1 cellular context compared by ENCODE assay signal in the genomic region with DNA sequence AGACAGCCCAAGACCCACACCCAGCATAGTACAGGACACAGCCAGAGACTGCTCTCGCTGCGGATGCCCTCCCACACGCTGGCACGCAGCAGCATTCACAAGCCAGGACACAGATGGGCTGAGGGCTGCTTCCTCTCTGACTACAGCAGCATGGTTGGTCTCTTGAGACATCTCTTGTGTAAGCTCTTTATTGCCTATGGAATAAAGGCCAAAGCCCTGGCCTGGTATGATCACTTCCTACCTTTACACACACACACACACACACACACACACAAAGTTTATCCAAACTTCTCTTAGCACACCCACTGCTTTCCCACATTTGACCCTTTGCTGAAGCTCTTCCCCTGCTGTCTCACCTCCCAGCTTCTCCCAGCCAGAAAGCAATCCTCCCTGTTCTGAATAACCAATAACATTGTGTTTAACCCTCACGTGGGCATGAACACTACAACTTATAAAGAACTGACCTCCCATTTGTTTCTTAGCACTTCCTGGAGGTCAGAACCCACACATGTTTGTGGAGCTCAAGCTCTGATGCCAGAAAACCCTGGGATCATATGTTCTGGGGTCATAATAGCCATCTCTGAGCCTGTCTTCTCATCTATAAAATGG.
A peak's percentile ranks its signal among the peaks of the same experiment; 100 is the strongest.
TF ChIP-seq lines count a peak whose summit lies in the region.

No MANE protein-coding gene starts in this region.

TF ChIP-seq in K562, 482 proteins besides CTCF, POLR2A, EP300 and RAD21 (continued from another document and continues in another):
- TF ChIP-seq, protein P1, sequence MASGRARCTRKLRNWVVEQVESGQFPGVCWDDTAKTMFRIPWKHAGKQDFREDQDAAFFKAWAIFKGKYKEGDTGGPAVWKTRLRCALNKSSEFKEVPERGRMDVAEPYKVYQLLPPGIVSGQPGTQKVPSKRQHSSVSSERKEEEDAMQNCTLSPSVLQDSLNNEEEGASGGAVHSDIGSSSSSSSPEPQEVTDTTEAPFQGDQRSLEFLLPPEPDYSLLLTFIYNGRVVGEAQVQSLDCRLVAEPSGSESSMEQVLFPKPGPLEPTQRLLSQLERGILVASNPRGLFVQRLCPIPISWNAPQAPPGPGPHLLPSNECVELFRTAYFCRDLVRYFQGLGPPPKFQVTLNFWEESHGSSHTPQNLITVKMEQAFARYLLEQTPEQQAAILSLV (tag; IDR thresholded peaks at IDR 0.05), result no peak
- TF ChIP-seq, protein P2, sequence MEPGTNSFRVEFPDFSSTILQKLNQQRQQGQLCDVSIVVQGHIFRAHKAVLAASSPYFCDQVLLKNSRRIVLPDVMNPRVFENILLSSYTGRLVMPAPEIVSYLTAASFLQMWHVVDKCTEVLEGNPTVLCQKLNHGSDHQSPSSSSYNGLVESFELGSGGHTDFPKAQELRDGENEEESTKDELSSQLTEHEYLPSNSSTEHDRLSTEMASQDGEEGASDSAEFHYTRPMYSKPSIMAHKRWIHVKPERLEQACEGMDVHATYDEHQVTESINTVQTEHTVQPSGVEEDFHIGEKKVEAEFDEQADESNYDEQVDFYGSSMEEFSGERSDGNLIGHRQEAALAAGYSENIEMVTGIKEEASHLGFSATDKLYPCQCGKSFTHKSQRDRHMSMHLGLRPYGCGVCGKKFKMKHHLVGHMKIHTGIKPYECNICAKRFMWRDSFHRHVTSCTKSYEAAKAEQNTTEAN (CRISPR knock-in tag; IDR thresholded peaks at IDR 0.05), result no peak
- TF ChIP-seq ZNF324 (CRISPR knock-in tag; IDR thresholded peaks at IDR 0.05) (no peak), OTX1 (CRISPR knock-in tag; IDR thresholded peaks at IDR 0.05) (peak; percentile 73; the same call in 1 of the 2 replicates), ZNF165 (CRISPR knock-in tag; IDR thresholded peaks at IDR 0.05; ENCODE audit: borderline replicate concordance) (no peak), KAT2B (IDR thresholded peaks at IDR 0.05; ENCODE audit: low read depth, low read length) (no peak), EHMT2 (IDR thresholded peaks at IDR 0.05) (0 out of 2 replicates have a peak, but pooled peaks have one; percentile 62), ESRRA (IDR thresholded peaks at IDR 0.05; ENCODE audit: borderline replicate concordance, low read depth) (no peak), ZNF76 (CRISPR knock-in tag; IDR thresholded peaks at IDR 0.05; ENCODE audit: borderline replicate concordance) (no peak), CAMTA2 (CRISPR knock-in tag; conservative IDR thresholded peaks at IDR 0.05) (no peak), ARID4B (CRISPR knock-in tag; IDR thresholded peaks at IDR 0.05) (no peak), NR3C1 (CRISPR knock-in tag; IDR thresholded peaks at IDR 0.05) (no peak), CBFA2T3 (IDR thresholded peaks at IDR 0.05) (no peak), MED1 (CRISPR knock-in tag; IDR thresholded peaks at IDR 0.05; ENCODE audit: borderline replicate concordance) (no peak), ZNF77 (CRISPR knock-in tag; IDR thresholded peaks at IDR 0.05) (no peak), NFXL1 (CRISPR knock-in tag; IDR thresholded peaks at IDR 0.05) (no peak), ATF4 (CRISPR knock-in tag; IDR thresholded peaks at IDR 0.05) (no peak), TEAD4 (IDR thresholded peaks at IDR 0.05; ENCODE audit: low read length) (no peak), TEAD4 (CRISPR knock-in tag; IDR thresholded peaks at IDR 0.05; ENCODE audit: borderline replicate concordance) (no peak), TAF15 (IDR thresholded peaks at IDR 0.05; ENCODE audit: low read depth, low read length) (no peak), SUPT5H (IDR thresholded peaks at IDR 0.05) (peak; percentile 82), HDAC2 (IDR thresholded peaks at IDR 0.05) (0 out of 2 replicates have a peak, but pooled peaks have one; percentile 16), ZNF436 (CRISPR knock-in tag; IDR thresholded peaks at IDR 0.05) (no peak), ZNF407 (IDR thresholded peaks at IDR 0.05; ENCODE audit: low read depth) (no peak), ZNF217 (CRISPR knock-in tag; IDR thresholded peaks at IDR 0.05) (no peak), HSF4 (CRISPR knock-in tag; IDR thresholded peaks at IDR 0.05; ENCODE audit: borderline replicate concordance) (no peak), ZNF592 (IDR thresholded peaks at IDR 0.05) (0 out of 2 replicates have a peak, but pooled peaks have one; percentile 46)
- TF ChIP-seq, protein P3, sequence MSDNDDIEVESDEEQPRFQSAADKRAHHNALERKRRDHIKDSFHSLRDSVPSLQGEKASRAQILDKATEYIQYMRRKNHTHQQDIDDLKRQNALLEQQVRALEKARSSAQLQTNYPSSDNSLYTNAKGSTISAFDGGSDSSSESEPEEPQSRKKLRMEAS (CRISPR knock-in tag; IDR thresholded peaks at IDR 0.05), result peak; percentile 47
- TF ChIP-seq, protein P4, sequence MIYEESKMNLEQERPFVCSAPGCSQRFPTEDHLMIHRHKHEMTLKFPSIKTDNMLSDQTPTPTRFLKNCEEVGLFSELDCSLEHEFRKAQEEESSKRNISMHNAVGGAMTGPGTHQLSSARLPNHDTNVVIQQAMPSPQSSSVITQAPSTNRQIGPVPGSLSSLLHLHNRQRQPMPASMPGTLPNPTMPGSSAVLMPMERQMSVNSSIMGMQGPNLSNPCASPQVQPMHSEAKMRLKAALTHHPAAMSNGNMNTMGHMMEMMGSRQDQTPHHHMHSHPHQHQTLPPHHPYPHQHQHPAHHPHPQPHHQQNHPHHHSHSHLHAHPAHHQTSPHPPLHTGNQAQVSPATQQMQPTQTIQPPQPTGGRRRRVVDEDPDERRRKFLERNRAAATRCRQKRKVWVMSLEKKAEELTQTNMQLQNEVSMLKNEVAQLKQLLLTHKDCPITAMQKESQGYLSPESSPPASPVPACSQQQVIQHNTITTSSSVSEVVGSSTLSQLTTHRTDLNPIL (CRISPR knock-in tag; IDR thresholded peaks at IDR 0.05), result no peak
- TF ChIP-seq, protein P5, sequence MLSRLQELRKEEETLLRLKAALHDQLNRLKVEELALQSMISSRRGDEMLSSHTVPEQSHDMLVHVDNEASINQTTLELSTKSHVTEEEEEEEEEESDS (CRISPR knock-in tag; IDR thresholded peaks at IDR 0.05), result no peak
